ENCODE assay signal across 8 cellular contexts in genomic region chr7:151232272-151233110, GRCh38. TPM values are rescaled to one million over a fixed set of nuclear protein-coding genes. Genes with fewer than 3 reads are reported as not detected.
DNase-seq lines count a peak whose midpoint lies in the region; ATAC-seq and TF ChIP-seq lines count a peak whose summit lies in the region.

A gene with protein sequence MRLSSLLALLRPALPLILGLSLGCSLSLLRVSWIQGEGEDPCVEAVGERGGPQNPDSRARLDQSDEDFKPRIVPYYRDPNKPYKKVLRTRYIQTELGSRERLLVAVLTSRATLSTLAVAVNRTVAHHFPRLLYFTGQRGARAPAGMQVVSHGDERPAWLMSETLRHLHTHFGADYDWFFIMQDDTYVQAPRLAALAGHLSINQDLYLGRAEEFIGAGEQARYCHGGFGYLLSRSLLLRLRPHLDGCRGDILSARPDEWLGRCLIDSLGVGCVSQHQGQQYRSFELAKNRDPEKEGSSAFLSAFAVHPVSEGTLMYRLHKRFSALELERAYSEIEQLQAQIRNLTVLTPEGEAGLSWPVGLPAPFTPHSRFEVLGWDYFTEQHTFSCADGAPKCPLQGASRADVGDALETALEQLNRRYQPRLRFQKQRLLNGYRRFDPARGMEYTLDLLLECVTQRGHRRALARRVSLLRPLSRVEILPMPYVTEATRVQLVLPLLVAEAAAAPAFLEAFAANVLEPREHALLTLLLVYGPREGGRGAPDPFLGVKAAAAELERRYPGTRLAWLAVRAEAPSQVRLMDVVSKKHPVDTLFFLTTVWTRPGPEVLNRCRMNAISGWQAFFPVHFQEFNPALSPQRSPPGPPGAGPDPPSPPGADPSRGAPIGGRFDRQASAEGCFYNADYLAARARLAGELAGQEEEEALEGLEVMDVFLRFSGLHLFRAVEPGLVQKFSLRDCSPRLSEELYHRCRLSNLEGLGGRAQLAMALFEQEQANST (plus strand): TSS chr7:151232483. CDS start chr7:151234012, 1,529 bp downstream.

- no peaks in the 10 kb centered on the region for H3K9me3 Mint-ChIP-seq in activated CD8-positive, alpha-beta T cell treated with anti-CD3 and anti-CD28 coated beads for 36 hours

- H3K4me3 ChIP-seq in duodenal mucosa (ENCODE audit: low read depth in 1 of 2, low read length in 2 of 2), result peak within 1 kb of the TSS; percentile 95 to 99
- peak within 1 kb of the TSS; percentile 74 for H3K4me3 ChIP-seq in lower lobe of right lung

- intact Hi-C loops in activated CD8-positive, alpha-beta T cell treated with anti-CD3 and anti-CD28 coated beads for 36 hours (cut with micrococcal nuclease), result no loop called here
- intact Hi-C loops in lower lobe of right lung (cut with DNase I), result no loop called here

- peaks cover 28 to 31% of the 10 kb centered on the region in 2 donors for H3K4me1 ChIP-seq in duodenal mucosa (ENCODE audit: control insufficient read depth in 1 of 2, insufficient read depth in 2 of 2, low read length in 2 of 2)
- H3K4me1 ChIP-seq in lower lobe of right lung, result peaks cover 24% of the 10 kb centered on the region

- CTCF ChIA-PET in activated CD8-positive, alpha-beta T cell treated with anti-CD3 and anti-CD28 coated beads for 36 hours (lab: Charles Lee), result interaction anchor here (0.6 to 6.4 kb wide), 6 partner anchors 11 to 120 kb away, joined by 3 to 68 read pairs (median 4); no protein-coding TSS in a partner anchor

- no peak for TF ChIP-seq CTCF in activated CD8-positive, alpha-beta T cell treated with anti-CD3 and anti-CD28 coated beads for 36 hours (IDR thresholded peaks at IDR 0.05)
- no peak for TF ChIP-seq CTCF in lower lobe of right lung (IDR thresholded peaks at IDR 0.05)

- H3K9ac ChIP-seq in duodenal mucosa (ENCODE audit: low read depth in 1 of 2, low read length in 2 of 2), result peak within 1 kb of the TSS; percentile 81 to 91

- no peaks in the 10 kb centered on the region for H3K27me3 ChIP-seq in duodenal mucosa (ENCODE audit: control insufficient read depth in 1 of 2, insufficient read depth in 2 of 2, low read length in 2 of 2)
- no peaks in the 10 kb centered on the region for H3K27me3 ChIP-seq in lower lobe of right lung (ENCODE audit: low read depth)

- peaks cover 34% of the 10 kb centered on the region for H3K4me1 Mint-ChIP-seq in activated CD8-positive, alpha-beta T cell treated with anti-CD3 and anti-CD28 coated beads for 36 hours (ENCODE audit: low read depth)

- no peaks in the 10 kb centered on the region for H3K27me3 Mint-ChIP-seq in activated CD8-positive, alpha-beta T cell treated with anti-CD3 and anti-CD28 coated beads for 36 hours

- peak within 1 kb of the TSS; percentile 65 for H3K27ac ChIP-seq in duodenal mucosa (ENCODE audit: low read depth, low read length)
- H3K27ac ChIP-seq in lower lobe of right lung, result peak within 1 kb of the TSS; percentile 76

- peak; percentile 94 for DNase-seq in CD1c-positive myeloid dendritic cell (ENCODE audit: extremely low spot score)
- peak; percentile 55 for DNase-seq in NCI-H82 treated with DMSO at 0.1 percent for 48 hours (lab: John Stamatoyannopoulos, UW; ENCODE audit: unreplicated experiment)
- peak; percentile 95 for DNase-seq in activated CD8-positive, alpha-beta T cell treated with anti-CD3 and anti-CD28 coated beads for 36 hours
- peak; percentile 97 for DNase-seq in lower lobe of right lung
- DNase-seq in stimulated activated CD4-positive, alpha-beta T cell treated with anti-CD3 and anti-CD28 coated beads, TNF-alpha, amount 100 ng/mL, for 24 hours (ENCODE audit: low read depth in 3 of 3), result peak; percentile 78 to 89 (median 81)

- ATAC-seq in GM19351 (IDR thresholded peaks at IDR 0.05; ENCODE audit: unreplicated experiment) (peak; percentile 97), HG03520 (IDR thresholded peaks at IDR 0.05; ENCODE audit: unreplicated experiment) (peak; percentile 94), lower lobe of right lung (peak; percentile 96 to 98)
- ATAC-seq in activated CD8-positive, alpha-beta T cell treated with anti-CD3 and anti-CD28 coated beads for 36 hours, result peak; percentile 85

- H3K36me3 ChIP-seq in duodenal mucosa (ENCODE audit: control insufficient read depth in 1 of 2, insufficient read depth in 2 of 2, low read length in 2 of 2), result peaks cover 11 to 27% of the 10 kb centered on the region in 2 donors
- peaks cover 31% of the 10 kb centered on the region for H3K36me3 ChIP-seq in lower lobe of right lung

- peak within 1 kb of the TSS; percentile 100 for H3K27ac Mint-ChIP-seq in activated CD8-positive, alpha-beta T cell treated with anti-CD3 and anti-CD28 coated beads for 36 hours

- POLR2A ChIA-PET in activated CD8-positive, alpha-beta T cell treated with anti-CD3 and anti-CD28 coated beads for 36 hours (lab: Charles Lee), result interaction anchor here (0.7 to 3.3 kb wide), 9 partner anchors 8 to 45 kb away, joined by 3 to 23 read pairs (median 3); no protein-coding TSS in a partner anchor

- H3K9me3 ChIP-seq in duodenal mucosa (ENCODE audit: control insufficient read depth in 1 of 2, low read length in 2 of 2), result no peaks in the 10 kb centered on the region
- no peaks in the 10 kb centered on the region for H3K9me3 ChIP-seq in lower lobe of right lung

- peak within 1 kb of the TSS; percentile 100 for H3K4me3 Mint-ChIP-seq in activated CD8-positive, alpha-beta T cell treated with anti-CD3 and anti-CD28 coated beads for 36 hours

- H3K36me3 Mint-ChIP-seq in activated CD8-positive, alpha-beta T cell treated with anti-CD3 and anti-CD28 coated beads for 36 hours (ENCODE audit: low read depth), result peaks cover 38% of the 10 kb centered on the region

RNA-seq across cellular contexts. Expression of the gene that starts here (rescaled TPM):
- total RNA-seq in activated CD8-positive, alpha-beta T cell treated with anti-CD3 and anti-CD28 coated beads for 36 hours, result 10 to 100 TPM; 23.7 to 27.3 TPM
- total RNA-seq in lower lobe of right lung, result 34.7 TPM

Comparison
In these comparisons a context has a peak if more than half of its experiments do, and no peak if none do; other contexts are left out.
1. Peak in every context shown above with its lines: DNase-seq, ATAC-seq, H3K4me3 ChIP-seq and H3K27ac ChIP-seq.